Comparison of ENCODE assay signal across 8 cellular contexts in the genomic region with DNA sequence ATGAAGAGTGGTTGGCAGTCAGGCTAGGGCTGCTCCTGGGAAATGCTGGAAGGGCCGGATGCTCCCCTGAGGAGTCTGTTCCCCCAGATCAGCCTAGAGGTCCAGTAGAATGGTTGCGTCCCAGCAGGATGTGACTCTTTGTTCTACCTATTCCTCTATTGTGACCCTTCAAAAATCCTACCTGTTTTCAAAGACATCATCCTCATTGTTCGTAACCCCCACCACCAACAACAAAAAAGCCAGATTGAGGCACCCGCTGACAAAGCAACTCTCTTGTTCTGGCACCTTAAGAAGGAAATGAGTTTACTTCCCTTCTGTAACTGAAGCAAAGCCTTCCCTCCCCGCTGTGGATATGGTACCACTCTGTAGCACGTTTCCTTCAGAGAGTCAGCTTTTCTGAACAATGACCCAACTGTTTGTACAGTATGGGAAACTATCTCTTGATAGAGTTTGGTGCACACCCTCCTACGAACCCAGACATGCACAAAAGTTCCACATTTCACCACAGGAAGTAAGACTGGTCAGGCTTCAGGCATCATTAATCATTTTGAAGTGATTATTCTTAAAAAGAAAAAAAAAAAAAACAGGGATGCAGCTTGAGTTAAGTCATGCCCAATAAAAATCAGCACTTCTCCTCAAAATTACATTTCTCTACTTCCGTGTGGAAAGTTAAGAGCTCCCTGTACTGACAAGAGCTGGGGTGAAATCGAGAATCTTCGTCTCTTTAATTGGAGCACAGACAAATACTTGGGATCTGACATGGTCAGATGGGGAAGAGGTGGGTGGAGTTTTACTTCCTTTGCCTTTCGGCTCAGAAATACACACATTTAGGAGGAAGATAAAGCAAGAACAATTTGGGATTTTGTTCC.
DNase-seq lines count a peak whose midpoint lies in the region; ATAC-seq and TF ChIP-seq lines count a peak whose summit lies in the region.

No MANE protein-coding gene starts in this region.

- H3K27ac ChIP-seq in mesenchymal stem cell (ENCODE audit: low read length, poor library complexity, severe bottlenecking): peak overlapping the region; percentile 11

- no peak overlapping the region for H2BK120ac ChIP-seq in mesenchymal stem cell (ENCODE audit: low read depth, low read length)

- ATAC-seq in GM19035 (IDR thresholded peaks at IDR 0.05; ENCODE audit: unreplicated experiment): no peak

- H3K36me3 ChIP-seq in mesenchymal stem cell (ENCODE audit: control insufficient read depth in 1 of 2, insufficient read depth in 2 of 2, low read depth in 1 of 2, low read length in 2 of 2): no peaks in the 10 kb centered on the region

- no peak overlapping the region for H3K23ac ChIP-seq in mesenchymal stem cell (ENCODE audit: low read length in 2 of 2)

- H3K4me1 ChIP-seq in mesenchymal stem cell (ENCODE audit: control insufficient read depth, insufficient read depth, low read depth, low read length): peaks cover 4% of the 10 kb centered on the region

- no peak overlapping the region for H2BK5ac ChIP-seq in mesenchymal stem cell (ENCODE audit: low read depth, low read length, poor library complexity, severe bottlenecking)

- H4K91ac ChIP-seq in mesenchymal stem cell (ENCODE audit: low read length): no peak overlapping the region

- TF ChIP-seq CTCF in choroid plexus epithelial cell (conservative IDR thresholded peaks at IDR 0.05; ENCODE audit: low read depth, low read length): no peak

- peak; percentile 37 for DNase-seq in Daoy (ENCODE audit: low read depth)
- peak; percentile 58 for DNase-seq in HPDE6-E6E7 (ENCODE audit: extremely low spot score)
- peak; percentile 25 for DNase-seq in choroid plexus epithelial cell (ENCODE audit: low read depth)
- DNase-seq in mesenchymal stem cell: peak; percentile 52
- no peak for DNase-seq in activated naive CD4-positive, alpha-beta T cell (lab: John Stamatoyannopoulos, UW)
- no peak for DNase-seq in activated CD8-positive, alpha-beta memory T cell treated with anti-CD3 and anti-CD28 coated beads, Interleukin-2, amount 50 U/mL, for 48 hours
- no peak for DNase-seq in T-helper 2 cell

- H3K4me3 ChIP-seq in choroid plexus epithelial cell (ENCODE audit: low read depth, low read length) (peak overlapping the region; percentile 21), mesenchymal stem cell (ENCODE audit: insufficient read depth in 1 of 2, low read depth in 1 of 2, low read length in 2 of 2) (peak overlapping the region in 1 of 2 experiments; percentile 34)

- no peak overlapping the region for H3K9ac ChIP-seq in mesenchymal stem cell (ENCODE audit: low read length)

- no peak overlapping the region for H2AFZ ChIP-seq in mesenchymal stem cell (ENCODE audit: low read depth, low read length)

- no peak overlapping the region for H3K14ac ChIP-seq in mesenchymal stem cell (ENCODE audit: low read length in 2 of 2)

- H2BK12ac ChIP-seq in mesenchymal stem cell (ENCODE audit: low read length in 2 of 2): peak overlapping the region in 1 of 2 experiments; percentile 49

- peak overlapping the region in 1 of 2 experiments; percentile 40 for H3K4ac ChIP-seq in mesenchymal stem cell (ENCODE audit: low read depth in 1 of 2, low read length in 2 of 2)

- H3K79me1 ChIP-seq in mesenchymal stem cell (replicated peaks; ENCODE audit: low read length, poor library complexity, severe bottlenecking): no peaks in the 10 kb centered on the region

- H4K8ac ChIP-seq in mesenchymal stem cell (ENCODE audit: low read length): peak overlapping the region; percentile 63

- H2AK5ac ChIP-seq in mesenchymal stem cell (ENCODE audit: low read length, severe bottlenecking): peak overlapping the region; percentile 20

- H3K18ac ChIP-seq in mesenchymal stem cell (ENCODE audit: low read depth in 1 of 2, low read length in 2 of 2): peak overlapping the region; percentile 47 to 54

- no peak overlapping the region for H2BK15ac ChIP-seq in mesenchymal stem cell (ENCODE audit: low read depth, poor library complexity, severe bottlenecking)

- H3K27me3 ChIP-seq in mesenchymal stem cell (ENCODE audit: control insufficient read depth in 1 of 2, insufficient read depth in 1 of 2, low read length in 2 of 2): no peaks in the 10 kb centered on the region

- H3K9me3 ChIP-seq in mesenchymal stem cell (ENCODE audit: control insufficient read depth, low read length): no peaks in the 10 kb centered on the region

- H3K4me2 ChIP-seq in mesenchymal stem cell (ENCODE audit: low read length, poor library complexity, severe bottlenecking): peak overlapping the region; percentile 27

- WGBS in mesenchymal stem cell: 69% methylated on average over 8 of the region's 11 CpGs

Comparison
In these comparisons a context has a peak if more than half of its experiments do, and no peak if none do; other contexts are left out.
1. DNase-seq: peak in Daoy (single experiment), HPDE6-E6E7 (single experiment), choroid plexus epithelial cell (single experiment) and mesenchymal stem cell (single experiment); none in activated naive CD4-positive, alpha-beta T cell (0 of 4), activated CD8-positive, alpha-beta memory T cell treated with anti-CD3 and anti-CD28 coated beads, Interleukin-2, amount 50 U/mL, for 48 hours (single experiment) and T-helper 2 cell (0 of 5).